ENCODE assay signal across 8 cellular contexts in the genomic region with DNA sequence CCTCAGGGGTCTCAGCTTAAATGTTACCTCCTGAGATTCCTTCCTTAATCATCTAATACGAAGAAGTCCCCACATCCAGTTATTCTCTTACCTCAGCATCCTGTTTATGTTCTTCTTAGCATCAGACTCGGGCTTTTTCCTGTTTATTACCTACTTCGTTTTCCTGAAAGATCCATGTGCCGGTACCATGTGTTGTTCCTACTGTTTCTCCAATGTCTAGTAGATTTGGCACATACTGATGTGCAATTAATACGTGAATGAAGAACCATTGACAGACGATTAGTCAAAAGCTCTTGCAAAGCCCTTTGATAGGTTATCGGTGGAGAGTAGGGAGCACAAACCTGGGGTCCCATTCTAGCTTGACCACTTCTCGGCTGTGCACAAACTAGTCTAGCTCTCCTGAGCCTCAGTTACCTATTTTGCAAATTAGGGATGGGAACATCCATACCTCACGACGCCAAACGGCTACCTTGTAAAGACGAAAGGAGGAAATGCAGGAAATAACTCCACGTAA. TPM values are rescaled to one million over a fixed set of nuclear protein-coding genes. Genes with fewer than 3 reads are reported as not detected.
DNase-seq lines count a peak whose midpoint lies in the region; ATAC-seq and TF ChIP-seq lines count a peak whose summit lies in the region.

No MANE protein-coding gene starts in this region.

- peaks cover 24 to 53% (median 30%) of the 10 kb centered on the region in 3 donors for H3K4me1 ChIP-seq in esophagus squamous epithelium
- H3K4me1 ChIP-seq in prostate gland (replicated peaks), result peaks cover 11% of the 10 kb centered on the region

- H3K27ac ChIP-seq in esophagus squamous epithelium, result peak overlapping the region; percentile 91 to 98 (median 96)
- peak overlapping the region; percentile 87 to 94 for H3K27ac ChIP-seq in prostate gland

- DNase-seq in DMS53 treated with DMSO at 0.1 percent for 48 hours (lab: John Stamatoyannopoulos, UW; ENCODE audit: unreplicated experiment) (peak; percentile 65), SK-N-DZ (ENCODE audit: low spot score) (peak; percentile 28), esophagus squamous epithelium (lab: John Stamatoyannopoulos, UW) (no peak), prostate gland (ENCODE audit: low spot score) (no peak), occipital lobe (lab: John Stamatoyannopoulos, UW) (no peak), OCI-M1 (lab: John Stamatoyannopoulos, UW) (no peak), NCI-H1105 treated with DMSO at 0.1 percent for 48 hours (lab: John Stamatoyannopoulos, UW) (no peak)

- no peak for TF ChIP-seq CTCF in esophagus squamous epithelium (IDR thresholded peaks at IDR 0.05)
- TF ChIP-seq CTCF in prostate gland (IDR thresholded peaks at IDR 0.05), result no peak

- H3K9me3 ChIP-seq in esophagus squamous epithelium, result no peaks in the 10 kb centered on the region
- no peaks in the 10 kb centered on the region for H3K9me3 ChIP-seq in prostate gland

- TF ChIP-seq POLR2A in esophagus squamous epithelium (IDR thresholded peaks at IDR 0.05), result no peak
- no peak for TF ChIP-seq POLR2A in prostate gland (IDR thresholded peaks at IDR 0.05)

- peak; percentile 2 for ATAC-seq in HG02588 (IDR thresholded peaks at IDR 0.05; ENCODE audit: unreplicated experiment)

- WGBS in esophagus squamous epithelium, 2 donors, result 0% methylated on average over 13 of the region's 13 CpGs
- under 1% methylated on average over 13 of the region's 13 CpGs for WGBS in prostate gland

- intact Hi-C loops in esophagus squamous epithelium (cut with DNase I), result no loop called here
- intact Hi-C loops in prostate gland (cut with DNase I), result no loop called here

- H3K27me3 ChIP-seq in esophagus squamous epithelium (no peaks in the 10 kb centered on the region), prostate gland (replicated peaks; ENCODE audit: insufficient read depth) (no peaks in the 10 kb centered on the region)

- H3K36me3 ChIP-seq in esophagus squamous epithelium (peaks cover 0 to 29% (median 0%) of the 10 kb centered on the region in 3 donors), prostate gland (peaks cover 0 to 3% of the 10 kb centered on the region in 2 donors)

- H3K4me3 ChIP-seq in esophagus squamous epithelium (peak overlapping the region; percentile 80 to 93 (median 84)), prostate gland (peak overlapping the region; percentile 89 to 94)

RNA-seq across cellular contexts. Expression of a gene that starts 0.7 kb away (rescaled TPM):
- polyA plus RNA-seq in SK-N-DZ (2014; cell fraction: cytosol; rRNA removed), result 81.5 and 123 TPM in 2 replicates
- polyA plus RNA-seq in SK-N-DZ (2014; cell fraction: nucleus; rRNA removed), result 120 and 128 TPM in 2 replicates
- total RNA-seq in esophagus squamous epithelium (10 to 100 TPM; 31.3 to 45.5 (median 37.0) TPM), prostate gland (10 to 100 TPM; 48.5 to 80.6 TPM), occipital lobe (33.8 TPM)

Comparison
In these comparisons a context has a peak if more than half of its experiments do, and no peak if none do; other contexts are left out.
1. DNase-seq: peak in DMS53 treated with DMSO at 0.1 percent for 48 hours (single experiment) and SK-N-DZ (single experiment); none in esophagus squamous epithelium (single experiment), prostate gland (single experiment), occipital lobe (single experiment), OCI-M1 (single experiment) and NCI-H1105 treated with DMSO at 0.1 percent for 48 hours (single experiment).